Comparison of ENCODE assay signal across 1 cellular context in the genomic region with DNA sequence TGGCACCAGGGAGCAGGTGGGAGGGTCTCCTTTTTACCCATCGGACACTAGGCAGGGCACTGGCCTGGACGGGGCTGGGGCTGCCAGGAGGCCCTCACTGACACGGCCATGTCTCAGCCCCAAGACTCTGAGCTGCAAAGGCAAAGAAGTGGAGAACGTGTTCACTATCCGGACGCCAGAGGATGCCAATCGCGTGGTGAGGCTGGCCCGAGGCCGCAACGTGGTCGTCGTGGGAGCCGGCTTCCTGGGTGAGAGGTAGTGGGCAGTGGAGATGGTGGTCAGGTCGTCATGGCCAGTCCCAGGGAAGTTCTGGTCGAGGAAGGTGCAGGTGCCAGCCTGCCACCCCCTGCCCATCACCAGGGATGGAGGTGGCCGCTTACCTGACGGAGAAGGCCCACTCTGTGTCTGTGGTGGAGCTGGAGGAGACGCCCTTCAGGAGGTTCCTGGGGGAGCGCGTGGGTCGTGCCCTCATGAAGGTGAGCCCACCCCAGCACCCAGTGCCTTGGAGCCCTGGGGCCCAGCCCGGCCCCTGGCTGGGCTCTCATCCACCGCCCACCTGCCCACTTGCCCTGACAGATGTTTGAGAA.
A peak's percentile ranks its signal among the peaks of the same experiment; 100 is the strongest.
TF ChIP-seq lines count a peak whose summit lies in the region.

No MANE protein-coding gene starts in this region.

TF ChIP-seq in K562, 482 proteins besides CTCF, POLR2A, EP300 and RAD21:
- TF ChIP-seq ZNF764 (CRISPR knock-in tag; IDR thresholded peaks at IDR 0.05; ENCODE audit: low read depth) (peak; percentile 32; the same call in 1 of the 2 replicates), NFE2 (IDR thresholded peaks at IDR 0.05; ENCODE audit: low read depth) (no peak), ZNF354B (CRISPR knock-in tag; IDR thresholded peaks at IDR 0.05) (no peak)
